9 cellular contexts compared by ENCODE assay signal in genomic region chr17:72116692-72117469, GRCh38. TPM values are rescaled to one million over a fixed set of nuclear protein-coding genes. Genes with fewer than 3 reads are reported as not detected.
DNase-seq lines count a peak whose midpoint lies in the region; ATAC-seq, FAIRE-seq and TF ChIP-seq lines count a peak whose summit lies in the region.
"Had no signal": no experiment of that assay in that cellular context is flagged by ENCODE, and none has a peak within 500 bp of the region (broad histone marks: within the 10 kb centered on the region; RNA-seq: fewer than 3 reads in every experiment).

No MANE protein-coding gene starts in this region.

- peak overlapping the region; percentile 43 for H2AFZ ChIP-seq in GM12878 (ENCODE audit: control insufficient read depth, low read depth, low read length)

- peak overlapping the region; percentile 94 for H3K4me2 ChIP-seq in GM12878 (ENCODE audit: control insufficient read depth, insufficient read depth)

- TF ChIP-seq EP300 in GM12878 (IDR thresholded peaks at IDR 0.05; ENCODE audit: borderline replicate concordance in 1 of 2, control insufficient read depth in 1 of 2, low read depth in 2 of 2, low read length in 2 of 2), result no peak

- BruUV-seq in GM12878 (replicated peaks; lab: Mats Ljungman, UMichigan), result no TSS peak

- in situ Hi-C loops in GM12878 (cut with MboI), result loop anchor here (5.0 to 10.0 kb wide), 3 partner anchors 85 to 652 kb away; no protein-coding TSS in a partner anchor

- TF ChIP-seq POLR2A in GM12878 (IDR thresholded peaks at IDR 0.05; ENCODE audit: low read depth, low read length) (no peak), spleen (IDR thresholded peaks at IDR 0.05) (no peak)

- H3K36me3 ChIP-seq in GM12878 (ENCODE audit: control insufficient read depth in 2 of 2, insufficient read depth in 2 of 2, low read length in 1 of 2) (no peaks in the 10 kb centered on the region), spleen (no peaks in the 10 kb centered on the region)

- ATAC-seq in GM12878 (no peak), sciatic nerve (peak; percentile 28), GM18519 (IDR thresholded peaks at IDR 0.05; ENCODE audit: low FRiP score, unreplicated experiment) (no peak)

- POLR2A ChIA-PET in GM12878 (lab: Charles Lee), result interaction anchor here (1.1 kb wide), 1 partner anchor 87 kb away, joined by 3 read pairs; no protein-coding TSS in a partner anchor

- H3K9ac ChIP-seq in GM12878 (ENCODE audit: control insufficient read depth, insufficient read depth, low read length), result peak overlapping the region; percentile 45

- H3K4me1 ChIP-seq in GM12878 (ENCODE audit: control insufficient read depth, insufficient read depth, low read length) (peaks cover 5% of the 10 kb centered on the region), spleen (peaks cover 3 to 53% (median 36%) of the 10 kb centered on the region in 6 donors)

- no peak overlapping the region for H3K27ac ChIP-seq in GM12878 (ENCODE audit: control insufficient read depth, insufficient read depth)
- no peak overlapping the region for H3K27ac ChIP-seq in spleen

- CTCF ChIA-PET in GM12878 (lab: Yijun Ruan, JAX), result interaction anchor here (0.6 to 4.0 kb wide), 12 partner anchors 22 to 643 kb away, joined by 3 to 19 read pairs (median 3); no protein-coding TSS in a partner anchor

- intact Hi-C loops in GM12878 (cut with micrococcal nuclease; ENCODE audit: unreplicated experiment), result loop anchor here (1.0 to 5.0 kb wide), 4 partner anchors 55 to 355 kb away; no protein-coding TSS in a partner anchor
- intact Hi-C loops in sciatic nerve (cut with DNase I), result no loop called here
- intact Hi-C loops in spleen (cut with DNase I; ENCODE audit: low total_unique reads), result loop anchor here (5.0 kb wide), 1 partner anchor 1000 kb away; no protein-coding TSS in a partner anchor

- peak; percentile 54 for DNase-seq in ELR (ENCODE audit: low read depth)
- no peak for DNase-seq in GM12878 (ENCODE audit: low read depth, low spot score)
- DNase-seq in sciatic nerve (ENCODE audit: low spot score), result no peak
- no peak for DNase-seq in NCI-H146 (lab: John Stamatoyannopoulos, UW)
- no peak for DNase-seq in spleen
- no peak for DNase-seq in activated CD4-positive, CD25-positive, alpha-beta regulatory T cell (lab: John Stamatoyannopoulos, UW)
- DNase-seq: NCI-H1092 had no signal

- H3K9me3 ChIP-seq in GM12878 (replicated peaks; ENCODE audit: control insufficient read depth, insufficient read depth, low read length), result no peaks in the 10 kb centered on the region
- H3K9me3 ChIP-seq in iPS-18c (ENCODE audit: control insufficient read depth, insufficient read depth, low read length), result no peaks in the 10 kb centered on the region
- H3K9me3 ChIP-seq in spleen, result peaks cover 0 to 3% (median 0%) of the 10 kb centered on the region in 8 donors

- RAD21 ChIA-PET in GM12878 (lab: Charles Lee; ENCODE audit: unreplicated experiment), result interaction anchor here (0.8 to 6.8 kb wide), 5 partner anchors 83 to 282 kb away, joined by 3 to 42 read pairs (median 4); no protein-coding TSS in a partner anchor

- peak overlapping the region; percentile 74 for H3K4me3 ChIP-seq in GM12878
- peak overlapping the region; percentile 50 for H3K4me3 ChIP-seq in iPS-18c (ENCODE audit: insufficient read depth, low read depth, low read length)
- H3K4me3 ChIP-seq in spleen, result peak overlapping the region in 1 of 8 donors; percentile 35

- 22% methylated on average over 52 of the region's 52 CpGs for WGBS in GM12878 (ENCODE audit: insufficient coverage, insufficient replicate concordance, low lambda C conversion rate, missing lambda C conversion rate)
- 4 to 9% (median 6%) methylated on average over 51 to 52 of the region's 52 CpGs for WGBS in spleen, 5 donors

- H4K20me1 ChIP-seq in GM12878 (ENCODE audit: control insufficient read depth, insufficient read depth), result no peaks in the 10 kb centered on the region

- no peak for FAIRE-seq in GM12878 (lab: Jason Lieb, UNC)

- SMC1A ChIA-PET in GM12878 (lab: Charles Lee; ENCODE audit: uncharacterized antibody, unreplicated experiment), result interaction anchor here (0.5 to 4.7 kb wide), 15 partner anchors 8 to 1350 kb away, joined by 3 to 18 read pairs (median 3); no protein-coding TSS in a partner anchor

- TF ChIP-seq CTCF in GM12878 (IDR thresholded peaks at IDR 0.05 in 2 of 3, conservative IDR thresholded peaks at IDR 0.05 in 1 of 3; ENCODE audit: control insufficient read depth in 2 of 3, extremely low read depth in 1 of 3, insufficient read depth in 1 of 3, low read depth in 3 of 3, low read length in 3 of 3) (no peak), spleen (IDR thresholded peaks at IDR 0.05 in 8 of 11, conservative IDR thresholded peaks at IDR 0.05 in 3 of 11) (no peak)

- TF ChIP-seq RAD21 in GM12878 (IDR thresholded peaks at IDR 0.05; ENCODE audit: insufficient read depth, low read depth, low read length), result no peak

- peaks cover 10% of the 10 kb centered on the region for H3K79me2 ChIP-seq in GM12878 (ENCODE audit: control insufficient read depth, insufficient read depth, low read length)

- H3K27me3 ChIP-seq in GM12878 (replicated peaks in 1 of 2; ENCODE audit: control insufficient read depth in 2 of 2, insufficient read depth in 2 of 2, low read length in 1 of 2) (peaks cover 9 to 17% of the 10 kb centered on the region in 2 experiments), spleen (replicated peaks in 1 of 7) (peaks cover 8 to 100% (median 74%) of the 10 kb centered on the region in 7 donors)

TF ChIP-seq in GM12878, 131 proteins besides CTCF, POLR2A, EP300 and RAD21:
- TF ChIP-seq IRF4 (IDR thresholded peaks at IDR 0.05; ENCODE audit: low read depth, low read length) (no peak), EED (IDR thresholded peaks at IDR 0.05; ENCODE audit: low read depth) (0 out of 2 replicates have a peak, but pooled peaks have one; percentile 15), HDAC6 (IDR thresholded peaks at IDR 0.05; ENCODE audit: unreplicated experiment) (no peak), NR2F1 (conservative IDR thresholded peaks at IDR 0.05) (0 out of 2 replicates have a peak, but pooled peaks have one; percentile 16), REST (IDR thresholded peaks at IDR 0.05; ENCODE audit: low read depth, low read length) (peak; percentile 62; the same call in 1 of the 2 replicates), ZBED1 (IDR thresholded peaks at IDR 0.05; ENCODE audit: borderline replicate concordance) (no peak), MEF2B (IDR thresholded peaks at IDR 0.05; ENCODE audit: partially characterized antibody, poor library complexity, severe bottlenecking) (peak; percentile 65), SUZ12 (IDR thresholded peaks at IDR 0.05; ENCODE audit: unreplicated experiment) (peak; percentile 91)

RNA-seq across cellular contexts. Expression of gene SOX9, which starts 3.9 kb away (rescaled TPM):
- total RNA-seq in GM12878 (2013; cell fraction: nucleolus; rRNA removed), result 41.0 and 44.0 TPM in 2 replicates
- total RNA-seq in GM12878 (2014; rRNA removed) (6.1 and 6.9 TPM in 2 replicates), GM12878 (2014; rRNA removed; fragmentation: Illumina TruSeq; extraction: Trizol) (4.5 and 4.7 TPM in 2 replicates), GM12878 (2021) (18.2 and 19.0 TPM in 2 replicates), sciatic nerve (42.0 TPM), spleen (under 1 TPM in 5 of 7 donors, not detected in 2; 0.09 to 0.54 (median 0.34) TPM)
- 2.5 TPM for polyA plus RNA-seq in GM12878 (2011; ENCODE audit: low read depth)
- polyA plus RNA-seq in GM12878 (2011; rRNA removed) (3.9 and 4.6 TPM in 2 replicates), GM12878 (2014; fragmentation: Illumina TruSeq; extraction: Trizol) (6.5 and 7.2 TPM in 2 replicates), GM12878 (2014; fragmentation: Nextera tagmentation; extraction: Ambion mirVana) (1 to 10 TPM; 4.5 to 8.6 TPM), GM12878 (2014; rRNA removed) (6.4 and 7.1 TPM in 2 replicates), GM12878 (2016; fragmentation: Nextera tagmentation; extraction: Ambion mirVana) (1 to 10 TPM; 1.2 to 4.0 TPM), spleen (1 to 10 TPM in 1 of 3 donors, under 1 TPM in 2; 0.29 to 1.0 (median 0.74) TPM)
- polyA plus RNA-seq in GM12878 (2011; cell fraction: cytosol; rRNA removed), result 4.7 and 5.4 TPM in 2 replicates
- 9.0 and 12.1 TPM in 2 replicates for polyA plus RNA-seq in GM12878 (2011; cell fraction: nucleus; rRNA removed)
- 5.8 and 6.1 TPM in 2 replicates for polyA plus RNA-seq in GM12878 (2012)
- 4.9 and 6.2 TPM in 2 replicates for polyA minus RNA-seq in GM12878 (2011; rRNA and poly(A)+ RNA removed)
- 11.6 and 12.3 TPM in 2 replicates for polyA minus RNA-seq in GM12878 (2011; cell fraction: cytosol; rRNA and poly(A)+ RNA removed)
- 5.4 and 7.5 TPM in 2 replicates for polyA minus RNA-seq in GM12878 (2011; cell fraction: nucleus; rRNA and poly(A)+ RNA removed)
